In the genomic region with DNA sequence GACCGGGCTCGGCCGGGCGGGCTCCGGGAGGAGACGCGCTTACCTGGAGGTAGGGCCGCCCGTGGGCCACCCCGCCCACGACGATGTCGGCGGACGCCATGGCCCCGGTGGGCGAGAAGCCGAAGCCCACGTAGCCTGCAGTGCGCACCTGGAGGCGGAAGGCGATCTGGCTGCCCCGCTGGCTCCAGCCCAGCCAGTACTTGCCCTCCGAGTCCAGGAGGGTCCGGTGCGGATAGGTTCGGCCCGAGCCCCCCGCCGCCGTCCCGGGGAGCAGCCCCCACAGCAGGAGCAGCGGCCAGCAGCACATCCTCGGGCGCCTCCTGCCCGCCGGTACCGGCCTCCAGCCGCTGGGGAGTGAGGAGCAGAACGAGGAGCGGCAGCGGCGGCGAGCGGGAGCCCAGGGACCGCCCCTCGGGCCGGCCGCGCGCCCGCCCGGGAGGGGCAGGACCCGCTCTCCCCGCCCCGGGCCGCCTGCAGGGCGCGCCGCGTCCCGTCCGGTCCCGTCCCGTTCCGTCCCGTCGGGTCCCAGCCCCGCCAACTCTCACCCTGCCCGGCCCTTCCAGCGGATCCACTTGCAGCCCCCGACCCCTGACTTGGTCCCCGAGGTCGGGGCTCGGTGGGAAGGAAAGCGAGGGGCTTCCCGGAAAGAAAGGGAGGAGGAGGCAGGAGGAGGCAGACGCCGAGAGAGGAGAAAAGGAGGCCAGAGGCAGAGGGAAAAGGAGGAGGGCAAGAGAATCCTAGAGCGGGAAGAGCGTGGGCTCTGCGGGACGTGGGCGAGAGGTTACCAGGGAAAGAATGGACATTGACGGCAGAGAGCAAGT, we compare ENCODE assay signal across 8 cellular contexts. TPM values are rescaled to one million over a fixed set of nuclear protein-coding genes. Genes with fewer than 3 reads are reported as not detected.
DNase-seq lines count a peak whose midpoint lies in the region; ATAC-seq and TF ChIP-seq lines count a peak whose summit lies in the region.

A gene (minus strand): TSS at position 356 of the 821 bp plus-strand sequence. CDS start 49 bp downstream, at position 307.

- H3K4me1 ChIP-seq in foreskin keratinocyte: peaks cover 10% of the 10 kb centered on the region

- peaks cover 50% of the 10 kb centered on the region for H3K4me1 Mint-ChIP-seq in neural crest cell

- H3K9me3 Mint-ChIP-seq in neural crest cell: peaks cover under 1% of the 10 kb centered on the region

- H3K27ac ChIP-seq in foreskin keratinocyte: no peak within 1 kb of the TSS

- peak within 1 kb of the TSS; percentile 78 for H3K4me3 ChIP-seq in AG04449 (ENCODE audit: low read depth, low read length)

- peak; percentile 54 for ATAC-seq in GM18511 (IDR thresholded peaks at IDR 0.05; ENCODE audit: unreplicated experiment)
- peak; percentile 43 for ATAC-seq in HG03095 (IDR thresholded peaks at IDR 0.05; ENCODE audit: unreplicated experiment)
- peak; percentile 87 for ATAC-seq in foreskin keratinocyte

- peak; percentile 24 for TF ChIP-seq CTCF in AG04449 (IDR thresholded peaks at IDR 0.05; ENCODE audit: insufficient read depth, low read length, missing control alignments)
- TF ChIP-seq CTCF in foreskin keratinocyte (conservative IDR thresholded peaks at IDR 0.05): peak; percentile 31
- peak; percentile 17 for TF ChIP-seq CTCF in neural crest cell (conservative IDR thresholded peaks at IDR 0.05)

- DNase-seq in AG04449 (ENCODE audit: low read depth, low spot score) (no peak), T1000 (lab: John Stamatoyannopoulos, UW) (peak; percentile 8), foreskin keratinocyte (no peak), neural crest cell (ENCODE audit: low read depth, low spot score) (peak; percentile 45), SK-N-DZ (ENCODE audit: low spot score) (no peak)
- no peak for DNase-seq in activated effector memory CD4-positive, alpha-beta T cell treated with anti-CD3 and anti-CD28 coated beads, Interleukin-2, amount 50 U/mL, for 16 hours

- POLR2A ChIA-PET in AG04449 (lab: Yijun Ruan, JAX): no interaction called here

- peak within 1 kb of the TSS; percentile 88 for H3K27ac Mint-ChIP-seq in neural crest cell (ENCODE audit: unreplicated experiment)

- H3K27me3 Mint-ChIP-seq in neural crest cell (ENCODE audit: low read depth): peaks cover 45% of the 10 kb centered on the region

- peak within 1 kb of the TSS; percentile 91 for H3K4me3 Mint-ChIP-seq in neural crest cell

- peaks cover 56% of the 10 kb centered on the region for H3K27me3 ChIP-seq in foreskin keratinocyte

- H3K36me3 Mint-ChIP-seq in neural crest cell (ENCODE audit: low read depth): peaks cover 3% of the 10 kb centered on the region

- CTCF ChIA-PET in AG04449 (lab: Yijun Ruan, JAX): interaction anchor here (0.5 to 1.7 kb wide), 3 partner anchors 100 to 486 kb away, joined by 3 to 4 read pairs (median 4); no protein-coding TSS in a partner anchor

RNA-seq across cellular contexts. Expression of the gene that starts here (rescaled TPM):
- total RNA-seq in foreskin keratinocyte: 1.6 and 4.0 TPM in 2 replicates
- 1.4 and 2.5 TPM in 2 replicates for polyA plus RNA-seq in foreskin keratinocyte
- 83.6 and 89.4 TPM in 2 replicates for total RNA-seq in neural crest cell
- polyA plus RNA-seq in SK-N-DZ (2014; cell fraction: cytosol; rRNA removed): 1.2 and 2.2 TPM in 2 replicates
- polyA plus RNA-seq in SK-N-DZ (2014; cell fraction: nucleus; rRNA removed): 0.21 and 1.8 TPM in 2 replicates

Comparison
In these comparisons a context has a peak if more than half of its experiments do, and no peak if none do; other contexts are left out.
1. RNA of the gene that starts here (total RNA-seq): 83.6 to 89.4 TPM in neural crest cell; 1.6 to 4.0 TPM in foreskin keratinocyte; every median in the first group is over 10 times any median in the second.
2. DNase-seq: peak in T1000 (single experiment) and neural crest cell (single experiment); none in AG04449 (single experiment), foreskin keratinocyte (0 of 2), activated effector memory CD4-positive, alpha-beta T cell treated with anti-CD3 and anti-CD28 coated beads, Interleukin-2, amount 50 U/mL, for 16 hours (single experiment) and SK-N-DZ (single experiment).
3. Peak in every context shown above with its lines, with median percentiles within 50 percentile points of each other: CTCF ChIP-seq and ATAC-seq.